32 cellular contexts compared by ENCODE assay signal in the genomic region with DNA sequence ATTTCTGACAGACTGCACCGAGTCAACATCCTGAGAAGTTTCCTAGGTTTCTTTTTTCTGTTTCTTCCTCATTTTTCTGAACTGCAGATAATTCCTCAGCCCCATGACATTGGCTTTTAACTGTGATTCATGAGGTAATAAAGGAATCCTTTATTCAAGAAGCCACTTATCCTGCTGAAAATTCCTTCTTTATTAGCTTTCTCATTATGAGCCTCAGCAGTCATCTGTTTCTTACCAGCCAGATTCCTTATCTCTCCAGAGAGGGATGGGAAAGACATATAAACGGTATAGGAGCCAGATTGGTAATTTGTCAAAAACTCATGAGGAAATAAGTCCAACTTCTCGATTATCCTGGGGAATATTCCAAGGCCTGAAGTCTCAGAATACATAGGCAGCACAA.
"Had no signal": no experiment of that assay in that cellular context is flagged by ENCODE, and none has a peak within 500 bp of the region (broad histone marks: within the 10 kb centered on the region; RNA-seq: fewer than 3 reads in every experiment).

No MANE protein-coding gene starts in this region.

- H3K36me3 ChIP-seq: adrenal gland, esophagus squamous epithelium, gastroesophageal sphincter, heart right ventricle had no signal

- H3K4me3 ChIP-seq: adrenal gland, body of pancreas, esophagus squamous epithelium, gastroesophageal sphincter, heart right ventricle had no signal

- H3K9me3 Mint-ChIP-seq: activated CD4-positive, alpha-beta memory T cell treated with anti-CD3 and anti-CD28 coated beads for 36 hours; activated CD4-positive, alpha-beta T cell treated with anti-CD3 and anti-CD28 coated beads, Interleukin-2, amount 10 ng/mL, durations not matched to agents 24 days and 14 days; activated naive CD4-positive, alpha-beta T cell treated with anti-CD3 and anti-CD28 coated beads for 36 hours; activated naive CD4-positive, alpha-beta T cell treated with anti-CD3 and anti-CD28 coated beads, Interleukin-2, amount 50 U/mL, for 24 hours; activated naive CD8-positive, alpha-beta T cell treated with anti-CD3 and anti-CD28 coated beads for 36 hours; activated naive CD8-positive, alpha-beta T cell treated with anti-CD3 and anti-CD28 coated beads, Interleukin-2, amount 50 U/mL, for 24 hours; activated T-helper 1 cell treated with anti-CD3 and anti-CD28 coated beads, Interleukin-12 subunit alpha, Interleukin-12 subunit beta, Interleukin-2, Interleukin-4 antibody, amounts not matched to agents 30 ng/mL and 10 ng/mL and 1 ng/mL, durations not matched to agents 14 hours and 24 hours and 36 hours; activated T-helper 2 cell treated with anti-CD3 and anti-CD28 coated beads, Interferon-gamma antibody, Interleukin-2, Interleukin-4, amounts not matched to agents 10 μg/mL and 5 μg/mL and 100 μg/mL, durations not matched to agents 14 hours and 24 hours and 36 hours; effector memory CD8-positive, alpha-beta T cell had no signal

- H3K4me1 Mint-ChIP-seq: activated CD4-positive, alpha-beta T cell treated with anti-CD3 and anti-CD28 coated beads for 36 hours; activated CD4-positive, alpha-beta T cell treated with anti-CD3 and anti-CD28 coated beads, Interleukin-2, amount 10 ng/mL, durations not matched to agents 24 days and 14 days; activated naive CD4-positive, alpha-beta T cell treated with anti-CD3 and anti-CD28 coated beads, Interleukin-2, amount 50 U/mL, for 24 hours; activated naive CD8-positive, alpha-beta T cell treated with anti-CD3 and anti-CD28 coated beads for 36 hours; activated naive CD8-positive, alpha-beta T cell treated with anti-CD3 and anti-CD28 coated beads, Interleukin-2, amount 50 U/mL, for 24 hours had no signal

- H3K4me3 Mint-ChIP-seq: activated CD4-positive, alpha-beta memory T cell treated with anti-CD3 and anti-CD28 coated beads for 36 hours; activated CD4-positive, alpha-beta T cell treated with anti-CD3 and anti-CD28 coated beads for 36 hours; activated CD4-positive, alpha-beta T cell treated with anti-CD3 and anti-CD28 coated beads, Interleukin-2, amount 10 ng/mL, durations not matched to agents 24 days and 14 days; activated CD8-positive, alpha-beta memory T cell treated with anti-CD3 and anti-CD28 coated beads, Interleukin-2, amount 10 ng/mL, durations not matched to agents 7 days and 5 days; activated CD8-positive, alpha-beta T cell treated with anti-CD3 and anti-CD28 coated beads, Interleukin-2, amount 10 ng/mL, durations not matched to agents 7 days and 5 days; activated naive CD4-positive, alpha-beta T cell treated with anti-CD3 and anti-CD28 coated beads for 36 hours; activated naive CD4-positive, alpha-beta T cell treated with anti-CD3 and anti-CD28 coated beads, Interleukin-2, amount 50 U/mL, for 24 hours; activated naive CD8-positive, alpha-beta T cell treated with anti-CD3 and anti-CD28 coated beads for 36 hours; activated naive CD8-positive, alpha-beta T cell treated with anti-CD3 and anti-CD28 coated beads, Interleukin-2, amount 50 U/mL, for 24 hours; activated T-helper 1 cell treated with anti-CD3 and anti-CD28 coated beads, Interleukin-12 subunit alpha, Interleukin-12 subunit beta, Interleukin-2, Interleukin-4 antibody, amounts not matched to agents 30 ng/mL and 10 ng/mL and 1 ng/mL, durations not matched to agents 14 hours and 24 hours and 36 hours; effector memory CD8-positive, alpha-beta T cell had no signal

- H3K4me1 ChIP-seq: adrenal gland, body of pancreas, gastroesophageal sphincter had no signal

- DNase-seq: activated CD4-positive, alpha-beta memory T cell treated with anti-CD3 and anti-CD28 coated beads for 36 hours; activated CD4-positive, alpha-beta T cell treated with anti-CD3 and anti-CD28 coated beads for 36 hours; activated CD4-positive, alpha-beta T cell treated with anti-CD3 and anti-CD28 coated beads, Interleukin-2, amount 10 ng/mL, durations not matched to agents 24 days and 14 days; activated CD4-positive, CD25-positive, alpha-beta regulatory T cell; activated CD4-positive, CD25-positive, alpha-beta regulatory T cell treated with anti-CD3 and anti-CD28 coated beads, Interleukin-2, amount 50 U/mL, for 72 hours; activated CD8-positive, alpha-beta memory T cell treated with anti-CD3 and anti-CD28 coated beads, Interleukin-2, amount 10 ng/mL, durations not matched to agents 7 days and 5 days; activated CD8-positive, alpha-beta memory T cell treated with anti-CD3 and anti-CD28 coated beads, Interleukin-2, amount 50 U/mL, for 4 hours; activated CD8-positive, alpha-beta T cell treated with anti-CD3 and anti-CD28 coated beads, Interleukin-2, amount 10 ng/mL, durations not matched to agents 7 days and 5 days; activated effector memory CD4-positive, alpha-beta T cell treated with anti-CD3 and anti-CD28 coated beads, Interleukin-2, amount 50 U/mL, for 16 hours; activated naive CD4-positive, alpha-beta T cell treated with anti-CD3 and anti-CD28 coated beads for 36 hours; activated naive CD8-positive, alpha-beta T cell treated with anti-CD3 and anti-CD28 coated beads for 36 hours; activated naive CD8-positive, alpha-beta T cell treated with anti-CD3 and anti-CD28 coated beads, Interleukin-2, amount 50 U/mL, for 24 hours; activated T-cell treated with anti-CD3 and anti-CD28 coated beads, Interleukin-2, amount 50 U/mL, for 1 hour; activated T-cell treated with anti-CD3 and anti-CD28 coated beads, Interleukin-2, amount 50 U/mL, for 48 hours; adrenal gland; amygdala; aorta; body of pancreas; caudate nucleus; cortex of kidney; dermis blood vessel endothelial cell; effector CD4-positive, alpha-beta T cell; effector memory CD8-positive, alpha-beta T cell; esophagus squamous epithelium; foreskin melanocyte; heart right ventricle; T-helper 2 cell had no signal

- ATAC-seq: activated naive CD8-positive, alpha-beta T cell treated with anti-CD3 and anti-CD28 coated beads, Interleukin-2, amount 50 U/mL, for 24 hours; body of pancreas; effector memory CD8-positive, alpha-beta T cell; gastroesophageal sphincter had no signal

- H3K27ac ChIP-seq: adrenal gland, body of pancreas, epithelial cell of prostate, esophagus squamous epithelium, gastroesophageal sphincter, heart right ventricle had no signal

- H3K36me3 Mint-ChIP-seq: activated CD4-positive, alpha-beta memory T cell treated with anti-CD3 and anti-CD28 coated beads for 36 hours; activated CD8-positive, alpha-beta memory T cell treated with anti-CD3 and anti-CD28 coated beads, Interleukin-2, amount 10 ng/mL, durations not matched to agents 7 days and 5 days; activated naive CD4-positive, alpha-beta T cell treated with anti-CD3 and anti-CD28 coated beads, Interleukin-2, amount 50 U/mL, for 24 hours; activated naive CD8-positive, alpha-beta T cell treated with anti-CD3 and anti-CD28 coated beads for 36 hours had no signal

- H3K27me3 ChIP-seq: adrenal gland, body of pancreas had no signal

- H3K9me3 ChIP-seq: adrenal gland, body of pancreas, esophagus squamous epithelium, gastroesophageal sphincter, heart right ventricle had no signal

- H3K27ac Mint-ChIP-seq: activated CD4-positive, alpha-beta memory T cell treated with anti-CD3 and anti-CD28 coated beads for 36 hours; activated CD4-positive, alpha-beta T cell treated with anti-CD3 and anti-CD28 coated beads for 36 hours; activated CD4-positive, alpha-beta T cell treated with anti-CD3 and anti-CD28 coated beads, Interleukin-2, amount 10 ng/mL, durations not matched to agents 24 days and 14 days; activated CD8-positive, alpha-beta memory T cell treated with anti-CD3 and anti-CD28 coated beads, Interleukin-2, amount 10 ng/mL, durations not matched to agents 7 days and 5 days; activated CD8-positive, alpha-beta T cell treated with anti-CD3 and anti-CD28 coated beads, Interleukin-2, amount 10 ng/mL, durations not matched to agents 7 days and 5 days; activated naive CD4-positive, alpha-beta T cell treated with anti-CD3 and anti-CD28 coated beads for 36 hours; activated naive CD4-positive, alpha-beta T cell treated with anti-CD3 and anti-CD28 coated beads, Interleukin-2, amount 50 U/mL, for 24 hours; activated naive CD8-positive, alpha-beta T cell treated with anti-CD3 and anti-CD28 coated beads for 36 hours; activated naive CD8-positive, alpha-beta T cell treated with anti-CD3 and anti-CD28 coated beads, Interleukin-2, amount 50 U/mL, for 24 hours; activated T-helper 1 cell treated with anti-CD3 and anti-CD28 coated beads, Interleukin-12 subunit alpha, Interleukin-12 subunit beta, Interleukin-2, Interleukin-4 antibody, amounts not matched to agents 30 ng/mL and 10 ng/mL and 1 ng/mL, durations not matched to agents 14 hours and 24 hours and 36 hours; activated T-helper 2 cell treated with anti-CD3 and anti-CD28 coated beads, Interferon-gamma antibody, Interleukin-2, Interleukin-4, amounts not matched to agents 10 μg/mL and 5 μg/mL and 100 μg/mL, durations not matched to agents 14 hours and 24 hours and 36 hours; effector memory CD8-positive, alpha-beta T cell had no signal
